In the genomic region with DNA sequence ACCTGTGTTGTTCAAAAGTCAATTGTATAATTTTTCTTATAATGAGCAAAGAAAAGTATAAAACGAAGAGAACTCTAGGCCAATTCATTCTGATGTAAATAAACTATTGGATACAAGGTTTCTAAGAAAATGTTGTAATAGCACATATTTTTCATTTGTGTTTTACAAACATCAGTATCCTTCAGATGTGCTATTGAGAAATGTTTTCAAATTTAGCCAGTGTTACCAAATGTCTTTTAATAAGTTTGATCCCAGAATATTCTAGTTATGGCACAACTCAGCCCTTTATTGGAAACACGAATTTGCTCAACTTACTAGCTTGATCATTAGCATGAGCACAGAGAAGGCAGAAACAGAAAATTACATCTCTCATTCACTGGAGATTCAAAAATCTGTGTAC, we compare ENCODE assay signal across 8 cellular contexts.
"Had no signal": no experiment of that assay in that cellular context is flagged by ENCODE, and none has a peak within 500 bp of the region (broad histone marks: within the 10 kb centered on the region; RNA-seq: fewer than 3 reads in every experiment).

No MANE protein-coding gene starts in this region.

- H2AFZ ChIP-seq: GM23248 had no signal

- ATAC-seq: HCT116 had no signal

- H3K4me2 ChIP-seq: KMS-11 had no signal

- H3K27ac ChIP-seq: GM23248, KMS-11 had no signal

- H3K9ac ChIP-seq: GM23248, KMS-11 had no signal

- H3K4me3 ChIP-seq: GM23248, HAP-1 had no signal

- DNase-seq: GM23248, GOT3, H7, HFFc6, KBM-7 had no signal

- H3K9me3 ChIP-seq: HAP-1 had no signal

- H3K36me3 ChIP-seq: HAP-1 had no signal

- H3K4me1 ChIP-seq: HAP-1 had no signal
